Comparison of ENCODE assay signal across 16 cellular contexts in the genomic region with DNA sequence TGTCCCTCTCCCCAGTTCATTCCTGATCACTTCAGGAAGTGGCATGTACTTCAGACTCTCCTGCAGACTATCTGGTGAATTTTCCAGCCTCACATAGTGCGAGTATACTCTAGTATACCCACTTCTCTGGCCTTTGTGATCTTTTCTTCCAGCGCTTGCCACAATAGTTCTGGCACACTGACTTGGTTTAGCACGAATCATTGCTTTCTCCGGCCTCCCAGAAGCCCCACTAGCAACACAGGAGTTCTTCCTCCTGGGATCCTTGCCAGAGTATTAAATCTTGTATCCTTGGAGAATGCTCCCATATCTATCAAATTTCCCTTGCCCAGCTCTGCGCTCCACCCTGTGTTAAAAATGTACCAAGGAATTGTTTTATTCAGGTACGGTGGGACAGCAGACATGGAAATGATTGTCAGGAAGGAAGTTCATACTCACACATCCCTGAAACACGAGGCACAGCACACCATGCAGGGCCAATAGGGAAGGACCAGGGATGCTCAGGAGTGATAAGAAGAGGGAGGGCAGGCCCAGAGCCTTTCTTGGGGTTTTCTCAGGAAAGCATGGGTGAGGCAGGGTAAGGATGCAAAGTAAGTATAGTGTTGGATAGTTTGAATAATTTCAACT.
"Had no signal": no experiment of that assay in that cellular context is flagged by ENCODE, and none has a peak within 500 bp of the region (broad histone marks: within the 10 kb centered on the region; RNA-seq: fewer than 3 reads in every experiment).

No MANE protein-coding gene starts in this region.

- H3K36me3 ChIP-seq: breast epithelium, esophagus squamous epithelium, heart left ventricle, right lobe of liver had no signal

- ATAC-seq: activated T-cell treated with anti-CD3 and anti-CD28 coated beads, Interleukin-2, amount 50 U/mL, for 72 hours; left ventricle myocardium superior; stimulated activated naive B cell treated with anti-CD40 and anti-IgM and Interleukin-4, amounts not matched to agents 10 μg/mL and 1 μg/mL and 100 μg/mL, for 72 hours had no signal

- H3K27me3 ChIP-seq: breast epithelium, esophagus squamous epithelium, heart left ventricle, right lobe of liver, spleen had no signal

- H3K27ac ChIP-seq: breast epithelium, esophagus squamous epithelium, heart left ventricle, right lobe of liver, spleen had no signal

- H3K36me3 Mint-ChIP-seq: activated naive CD8-positive, alpha-beta T cell treated with anti-CD3 and anti-CD28 coated beads for 36 hours; stimulated activated naive B cell treated with anti-CD40 and anti-IgM and Interleukin-4, amounts not matched to agents 10 μg/mL and 1 μg/mL and 100 μg/mL, for 72 hours had no signal

- H3K27me3 Mint-ChIP-seq: activated naive CD8-positive, alpha-beta T cell treated with anti-CD3 and anti-CD28 coated beads for 36 hours; progenitor cell of endocrine pancreas; stimulated activated naive B cell treated with anti-CD40 and anti-IgM and Interleukin-4, amounts not matched to agents 10 μg/mL and 1 μg/mL and 100 μg/mL, for 72 hours had no signal

- H3K4me3 ChIP-seq: breast epithelium, esophagus squamous epithelium, heart left ventricle, right lobe of liver, spleen had no signal

- H3K4me3 Mint-ChIP-seq: activated naive CD8-positive, alpha-beta T cell treated with anti-CD3 and anti-CD28 coated beads for 36 hours; activated T-cell treated with anti-CD3 and anti-CD28 coated beads, Interleukin-2, amount 50 U/mL, for 72 hours; stimulated activated naive B cell treated with anti-CD40 and anti-IgM and Interleukin-4, amounts not matched to agents 10 μg/mL and 1 μg/mL and 100 μg/mL, for 72 hours had no signal

- H3K27ac Mint-ChIP-seq: activated naive CD8-positive, alpha-beta T cell treated with anti-CD3 and anti-CD28 coated beads for 36 hours; activated T-cell treated with anti-CD3 and anti-CD28 coated beads, Interleukin-2, amount 50 U/mL, for 72 hours; progenitor cell of endocrine pancreas; stimulated activated naive B cell treated with anti-CD40 and anti-IgM and Interleukin-4, amounts not matched to agents 10 μg/mL and 1 μg/mL and 100 μg/mL, for 72 hours had no signal

- H3K9me3 ChIP-seq: breast epithelium, esophagus squamous epithelium, heart left ventricle, right lobe of liver, spleen had no signal

- DNase-seq: activated CD4-positive, alpha-beta T cell treated with anti-CD3 and anti-CD28 coated beads, Interleukin-2, amount 50 U/mL, for 4 hours; activated gamma-delta T cell treated with Interleukin-2 at 50 U/mL for 16 hours; activated naive CD8-positive, alpha-beta T cell treated with anti-CD3 and anti-CD28 coated beads for 36 hours; activated T-cell treated with anti-CD3 and anti-CD28 coated beads, Interleukin-2, amount 50 U/mL, for 72 hours; anterior cingulate cortex; esophagus squamous epithelium; heart left ventricle; left ventricle myocardium superior; right lobe of liver; spleen; stimulated activated CD4-positive, alpha-beta T cell treated with anti-CD3 and anti-CD28 coated beads, Interleukin-1b, Interleukin-23, amount 100 ng/mL, for 48 hours; stimulated activated naive B cell treated with anti-CD40 and anti-IgM and Interleukin-4, amounts not matched to agents 10 μg/mL and 1 μg/mL and 100 μg/mL, for 72 hours; substantia nigra; trophoblast cell had no signal

- H3K9me3 Mint-ChIP-seq: activated naive CD8-positive, alpha-beta T cell treated with anti-CD3 and anti-CD28 coated beads for 36 hours had no signal

- H3K4me1 ChIP-seq: breast epithelium, right lobe of liver had no signal
